1 cellular context compared by ENCODE assay signal in the genomic region with DNA sequence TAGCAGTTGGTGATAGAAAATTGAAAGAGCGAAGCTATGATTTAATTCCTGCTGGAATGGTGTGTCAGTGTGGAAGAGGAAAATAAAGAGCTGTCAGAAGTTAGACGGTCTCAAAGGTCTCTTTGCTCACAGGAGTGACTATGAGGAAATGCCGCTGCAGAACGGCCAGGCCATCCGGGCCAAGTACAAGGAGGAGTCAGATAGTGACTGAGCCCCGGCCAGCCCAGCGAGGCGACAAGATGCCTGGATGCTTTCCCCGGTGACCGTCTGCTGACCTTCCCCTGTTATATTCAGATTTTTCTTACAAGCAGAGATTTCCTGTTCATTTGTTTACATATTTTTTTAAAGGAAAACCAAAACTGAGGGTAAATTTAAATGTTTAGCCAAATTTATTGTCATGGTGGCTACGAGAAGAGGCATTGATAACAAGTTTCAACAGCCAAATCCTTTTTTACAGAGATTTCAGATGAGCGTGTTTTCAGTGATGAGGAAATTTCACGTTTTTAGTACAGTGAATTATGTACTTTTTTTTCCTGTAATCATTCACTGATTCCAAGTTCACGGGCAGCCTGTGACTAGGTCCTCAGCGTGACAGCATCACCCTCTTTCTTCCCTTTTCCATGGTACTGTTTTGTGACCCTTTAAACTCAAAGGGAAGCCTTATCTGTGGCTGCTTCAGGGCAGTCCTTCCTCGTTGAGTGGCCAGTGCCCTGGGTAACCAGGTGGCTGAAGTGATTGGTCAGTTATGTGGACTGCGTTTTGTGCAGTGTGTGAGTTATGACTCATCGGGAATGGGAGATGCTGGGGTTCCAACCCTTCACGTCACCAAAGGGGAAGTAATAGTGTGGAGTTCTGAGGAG.
TF ChIP-seq lines count a peak whose summit lies in the region.

No MANE protein-coding gene starts in this region.

TF ChIP-seq in SK-N-SH treated with all-trans-retinoic acid at 6 μM for 48 hours, 23 proteins besides CTCF, POLR2A, EP300 and RAD21 (continued from another document):
- TF ChIP-seq, protein P1, sequence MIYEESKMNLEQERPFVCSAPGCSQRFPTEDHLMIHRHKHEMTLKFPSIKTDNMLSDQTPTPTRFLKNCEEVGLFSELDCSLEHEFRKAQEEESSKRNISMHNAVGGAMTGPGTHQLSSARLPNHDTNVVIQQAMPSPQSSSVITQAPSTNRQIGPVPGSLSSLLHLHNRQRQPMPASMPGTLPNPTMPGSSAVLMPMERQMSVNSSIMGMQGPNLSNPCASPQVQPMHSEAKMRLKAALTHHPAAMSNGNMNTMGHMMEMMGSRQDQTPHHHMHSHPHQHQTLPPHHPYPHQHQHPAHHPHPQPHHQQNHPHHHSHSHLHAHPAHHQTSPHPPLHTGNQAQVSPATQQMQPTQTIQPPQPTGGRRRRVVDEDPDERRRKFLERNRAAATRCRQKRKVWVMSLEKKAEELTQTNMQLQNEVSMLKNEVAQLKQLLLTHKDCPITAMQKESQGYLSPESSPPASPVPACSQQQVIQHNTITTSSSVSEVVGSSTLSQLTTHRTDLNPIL (CRISPR knock-in tag; IDR thresholded peaks at IDR 0.05; ENCODE audit: low read depth) = no peak
- TF ChIP-seq ZC3H10 (CRISPR knock-in tag; IDR thresholded peaks at IDR 0.05) = no peak
TF ChIP-seq in SK-N-SH treated with all-trans-retinoic acid at 6 μM for 48 hours: peak in this region for 0.
